ENCODE assay signal across 8 cellular contexts in genomic region chr2:28393115-28393836, GRCh38. TPM values are rescaled to one million over a fixed set of nuclear protein-coding genes. Genes with fewer than 3 reads are reported as not detected.
DNase-seq lines count a peak whose midpoint lies in the region; ATAC-seq, FAIRE-seq and TF ChIP-seq lines count a peak whose summit lies in the region.

No MANE protein-coding gene starts in this region.

- H3K9me3 ChIP-seq in kidney (ENCODE audit: control insufficient read depth in 1 of 2, low read length in 2 of 2) = no peaks in the 10 kb centered on the region

- no peak for ATAC-seq in HG03108 (IDR thresholded peaks at IDR 0.05; ENCODE audit: unreplicated experiment)

- peak overlapping the region; percentile 80 to 94 for H3K9ac ChIP-seq in kidney (ENCODE audit: low read length in 2 of 2)

- H3K4me3 ChIP-seq in cardiac fibroblast (replicated peaks in 1 of 2; ENCODE audit: low read depth in 2 of 2, low read length in 2 of 2) (peak overlapping the region; percentile 89 to 96), kidney (ENCODE audit: low read length in 2 of 2) (peak overlapping the region; percentile 80 to 98)

- intact Hi-C loops in kidney (cut with DNase I) = no loop called here

- TF ChIP-seq CTCF in C4-2B (conservative IDR thresholded peaks at IDR 0.05) (no peak), cardiac fibroblast (IDR thresholded peaks at IDR 0.05; ENCODE audit: low read depth, low read length) (no peak), kidney (IDR thresholded peaks at IDR 0.05; ENCODE audit: borderline replicate concordance, extremely low read depth, insufficient read depth) (no peak)

- H3K4me1 ChIP-seq in kidney (ENCODE audit: control insufficient read depth in 1 of 2, insufficient read depth in 1 of 2, low read depth in 1 of 2, low read length in 2 of 2) = peaks cover 3 to 13% of the 10 kb centered on the region in 2 donors

- peak; percentile 51 for DNase-seq in HK-2 (ENCODE audit: unreplicated experiment)
- DNase-seq in T-helper 2 cell = peak in 4 of 5 experiments; percentile 29 to 72 (median 48)
- DNase-seq in cardiac fibroblast (ENCODE audit: low read depth in 2 of 2) = peak; percentile 74 to 81
- peak; percentile 94 for DNase-seq in kidney
- peak; percentile 64 to 65 for DNase-seq in stimulated activated CD4-positive, alpha-beta T cell treated with anti-CD3 and anti-CD28 coated beads, Interleukin-2, amount 100 ng/mL, for 24 hours
- DNase-seq in KG1 (lab: John Stamatoyannopoulos, UW) = no peak

- H3K36me3 ChIP-seq in kidney (ENCODE audit: control insufficient read depth in 1 of 2, insufficient read depth in 2 of 2, low read length in 2 of 2) = peaks cover 0 to 2% of the 10 kb centered on the region in 2 donors

- H3K27ac ChIP-seq in C4-2B (peak overlapping the region; percentile 88), kidney (ENCODE audit: low read depth in 2 of 2, low read length in 2 of 2) (peak overlapping the region; percentile 98 to 99)

- FAIRE-seq in kidney (lab: Jason Lieb, UNC) = no peak

RNA-seq across cellular contexts. Expression of gene FOSL2, which starts 0.6 kb away (rescaled TPM):
- total RNA-seq in kidney = 149 TPM
- 20.6 TPM for polyA plus RNA-seq in kidney (ENCODE audit: insufficient read depth, low read depth, low replicate concordance)
